Comparison of ENCODE assay signal across 21 cellular contexts in the genomic region with DNA sequence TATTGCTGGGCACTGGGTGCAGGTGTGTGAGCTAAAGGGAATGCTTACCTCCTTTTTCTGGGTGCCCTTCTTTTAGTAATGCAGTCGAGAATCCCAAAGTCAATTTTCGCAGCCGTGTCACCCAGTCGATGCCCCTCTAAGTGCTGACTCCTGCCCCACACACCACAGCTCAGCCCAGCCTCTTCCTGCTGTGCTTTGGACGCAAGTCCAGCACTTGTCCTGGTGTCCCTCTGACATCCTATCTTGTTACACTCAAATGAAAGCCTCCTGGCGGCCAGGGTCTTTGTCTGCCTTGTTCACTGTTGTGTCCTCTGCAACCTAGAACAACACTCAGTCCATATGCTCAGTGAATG. TPM values are rescaled to one million over a fixed set of nuclear protein-coding genes. Genes with fewer than 3 reads are reported as not detected.
A peak's percentile ranks its signal among the peaks of the same experiment; 100 is the strongest.
DNase-seq lines count a peak whose midpoint lies in the region; ATAC-seq, FAIRE-seq and TF ChIP-seq lines count a peak whose summit lies in the region.
"Had no signal": no experiment of that assay in that cellular context is flagged by ENCODE, and none has a peak within 500 bp of the region (broad histone marks: within the 10 kb centered on the region; RNA-seq: fewer than 3 reads in every experiment).

No MANE protein-coding gene starts in this region.

- no peak overlapping the region for H3K9ac ChIP-seq in kidney (ENCODE audit: low read length in 2 of 2)

- no peak for TF ChIP-seq CTCF in activated CD8-positive, alpha-beta T cell treated with anti-CD3 and anti-CD28 coated beads for 36 hours (IDR thresholded peaks at IDR 0.05)
- no peak for TF ChIP-seq CTCF in kidney (IDR thresholded peaks at IDR 0.05; ENCODE audit: borderline replicate concordance, extremely low read depth, insufficient read depth)

- FAIRE-seq in kidney (lab: Jason Lieb, UNC) = no peak
- FAIRE-seq: G401.6 had no signal

- POLR2A ChIA-PET in activated CD8-positive, alpha-beta T cell treated with anti-CD3 and anti-CD28 coated beads for 36 hours (lab: Charles Lee) = interaction anchor here (0.9 to 13.9 kb wide), 10 partner anchors 8 to 41 kb away, joined by 3 to 157 read pairs (median 6); no protein-coding TSS in a partner anchor

- no peak overlapping the region for H3K4me3 ChIP-seq in kidney (ENCODE audit: low read length in 2 of 2)
- H3K4me3 ChIP-seq: ascending aorta, heart left ventricle, K562 had no signal

- peak overlapping the region; percentile 70 for H3K4me3 Mint-ChIP-seq in activated naive CD4-positive, alpha-beta T cell treated with anti-CD3 and anti-CD28 coated beads, Interleukin-2, amount 50 U/mL, for 24 hours
- H3K4me3 Mint-ChIP-seq in activated CD8-positive, alpha-beta T cell treated with anti-CD3 and anti-CD28 coated beads for 36 hours = no peak overlapping the region
- H3K4me3 Mint-ChIP-seq in stimulated activated naive B cell treated with anti-CD40 and anti-IgM and Interleukin-4, amounts not matched to agents 10 μg/mL and 1 μg/mL and 100 μg/mL, for 72 hours = no peak overlapping the region
- H3K4me3 Mint-ChIP-seq: activated CD8-positive, alpha-beta memory T cell treated with anti-CD3 and anti-CD28 coated beads, Interleukin-2, amount 10 ng/mL, durations not matched to agents 7 days and 5 days; nephron progenitor cell had no signal

- H3K4me1 ChIP-seq in kidney (ENCODE audit: control insufficient read depth in 1 of 2, insufficient read depth in 1 of 2, low read depth in 1 of 2, low read length in 2 of 2) = no peaks in the 10 kb centered on the region
- H3K4me1 ChIP-seq: ascending aorta had no signal

- H3K27me3 Mint-ChIP-seq in activated naive CD4-positive, alpha-beta T cell treated with anti-CD3 and anti-CD28 coated beads, Interleukin-2, amount 50 U/mL, for 24 hours = no peaks in the 10 kb centered on the region
- H3K27me3 Mint-ChIP-seq in activated CD8-positive, alpha-beta T cell treated with anti-CD3 and anti-CD28 coated beads for 36 hours = no peaks in the 10 kb centered on the region
- peaks cover 0 to 8% of the 10 kb centered on the region in 2 donors for H3K27me3 Mint-ChIP-seq in stimulated activated naive B cell treated with anti-CD40 and anti-IgM and Interleukin-4, amounts not matched to agents 10 μg/mL and 1 μg/mL and 100 μg/mL, for 72 hours
- H3K27me3 Mint-ChIP-seq: activated CD8-positive, alpha-beta memory T cell treated with anti-CD3 and anti-CD28 coated beads, Interleukin-2, amount 10 ng/mL, durations not matched to agents 7 days and 5 days had no signal

- no peak for ATAC-seq in activated CD8-positive, alpha-beta T cell treated with anti-CD3 and anti-CD28 coated beads for 36 hours
- peak; percentile 4 to 8 for ATAC-seq in stimulated activated naive B cell treated with anti-CD40 and anti-IgM and Interleukin-4, amounts not matched to agents 10 μg/mL and 1 μg/mL and 100 μg/mL, for 72 hours (replicated peaks)
- ATAC-seq in GM19328 (IDR thresholded peaks at IDR 0.05; ENCODE audit: unreplicated experiment) = no peak
- ATAC-seq: activated CD8-positive, alpha-beta memory T cell treated with anti-CD3 and anti-CD28 coated beads, Interleukin-2, amount 10 ng/mL, durations not matched to agents 7 days and 5 days; heart left ventricle had no signal

- intact Hi-C loops in activated CD8-positive, alpha-beta T cell treated with anti-CD3 and anti-CD28 coated beads for 36 hours (cut with micrococcal nuclease) = no loop called here
- intact Hi-C loops in kidney (cut with DNase I) = no loop called here

- CTCF ChIA-PET in activated CD8-positive, alpha-beta T cell treated with anti-CD3 and anti-CD28 coated beads for 36 hours (lab: Charles Lee) = interaction anchor here (0.9 to 3.1 kb wide), 5 partner anchors 26 to 109 kb away, joined by 3 to 22 read pairs (median 3); no protein-coding TSS in a partner anchor

- DNase-seq in activated naive CD4-positive, alpha-beta T cell (lab: John Stamatoyannopoulos, UW) = no peak
- DNase-seq in activated CD8-positive, alpha-beta T cell treated with anti-CD3 and anti-CD28 coated beads for 36 hours = no peak
- DNase-seq in kidney = peak; percentile 37
- no peak for DNase-seq in stimulated activated naive B cell treated with anti-CD40 and anti-IgM and Interleukin-4, amounts not matched to agents 10 μg/mL and 1 μg/mL and 100 μg/mL, for 72 hours
- DNase-seq in stimulated activated CD4-positive, alpha-beta T cell treated with anti-CD3 and anti-CD28 coated beads, Interleukin-15, amount 100 ng/mL, for 24 hours = no peak
- DNase-seq in NK-92 treated with Interleukin-12 subunit alpha and Interleukin-12 subunit beta, amount 100 ng/mL, for 24 hours (lab: John Stamatoyannopoulos, UW) = no peak
- DNase-seq: activated CD4-positive, CD25-positive, alpha-beta regulatory T cell; activated CD8-positive, alpha-beta memory T cell treated with anti-CD3 and anti-CD28 coated beads, Interleukin-2, amount 10 ng/mL, durations not matched to agents 7 days and 5 days; activated effector memory CD4-positive, alpha-beta T cell treated with anti-CD3 and anti-CD28 coated beads, Interleukin-2, amount 50 U/mL, for 16 hours; H7; heart left ventricle; NCI-H146; NCI-H510A treated with DMSO at 0.1 percent for 48 hours; nephron progenitor cell; T-helper 9 cell had no signal

- H3K27ac ChIP-seq in kidney (ENCODE audit: low read depth in 2 of 2, low read length in 2 of 2) = no peak overlapping the region
- H3K27ac ChIP-seq: ascending aorta, epithelial cell of prostate, heart left ventricle had no signal

- H3K9me3 Mint-ChIP-seq in activated naive CD4-positive, alpha-beta T cell treated with anti-CD3 and anti-CD28 coated beads, Interleukin-2, amount 50 U/mL, for 24 hours = peaks cover 4% of the 10 kb centered on the region
- H3K9me3 Mint-ChIP-seq in activated CD8-positive, alpha-beta T cell treated with anti-CD3 and anti-CD28 coated beads for 36 hours = peaks cover 3% of the 10 kb centered on the region
- H3K9me3 Mint-ChIP-seq in stimulated activated naive B cell treated with anti-CD40 and anti-IgM and Interleukin-4, amounts not matched to agents 10 μg/mL and 1 μg/mL and 100 μg/mL, for 72 hours = peaks cover 5 to 7% of the 10 kb centered on the region in 2 donors

- H3K4me1 Mint-ChIP-seq in activated naive CD4-positive, alpha-beta T cell treated with anti-CD3 and anti-CD28 coated beads, Interleukin-2, amount 50 U/mL, for 24 hours = peaks cover 97% of the 10 kb centered on the region
- peaks cover 95% of the 10 kb centered on the region for H3K4me1 Mint-ChIP-seq in activated CD8-positive, alpha-beta T cell treated with anti-CD3 and anti-CD28 coated beads for 36 hours (ENCODE audit: low read depth)
- H3K4me1 Mint-ChIP-seq in stimulated activated naive B cell treated with anti-CD40 and anti-IgM and Interleukin-4, amounts not matched to agents 10 μg/mL and 1 μg/mL and 100 μg/mL, for 72 hours = peaks cover 50 to 59% of the 10 kb centered on the region in 2 donors

- no peaks in the 10 kb centered on the region for H3K9me3 ChIP-seq in kidney (ENCODE audit: control insufficient read depth in 1 of 2, low read length in 2 of 2)
- H3K9me3 ChIP-seq: ascending aorta had no signal

- peaks cover 6% of the 10 kb centered on the region for H3K36me3 Mint-ChIP-seq in activated naive CD4-positive, alpha-beta T cell treated with anti-CD3 and anti-CD28 coated beads, Interleukin-2, amount 50 U/mL, for 24 hours
- peaks cover 33% of the 10 kb centered on the region for H3K36me3 Mint-ChIP-seq in activated CD8-positive, alpha-beta T cell treated with anti-CD3 and anti-CD28 coated beads for 36 hours (ENCODE audit: low read depth)
- H3K36me3 Mint-ChIP-seq in stimulated activated naive B cell treated with anti-CD40 and anti-IgM and Interleukin-4, amounts not matched to agents 10 μg/mL and 1 μg/mL and 100 μg/mL, for 72 hours = peaks cover 4 to 5% of the 10 kb centered on the region in 2 donors

- H3K36me3 ChIP-seq in kidney (ENCODE audit: control insufficient read depth in 1 of 2, insufficient read depth in 2 of 2, low read length in 2 of 2) = no peaks in the 10 kb centered on the region
- H3K36me3 ChIP-seq: ascending aorta, heart left ventricle had no signal

- peak overlapping the region; percentile 93 for H3K27ac Mint-ChIP-seq in activated naive CD4-positive, alpha-beta T cell treated with anti-CD3 and anti-CD28 coated beads, Interleukin-2, amount 50 U/mL, for 24 hours
- peak overlapping the region; percentile 82 for H3K27ac Mint-ChIP-seq in activated CD8-positive, alpha-beta T cell treated with anti-CD3 and anti-CD28 coated beads for 36 hours
- H3K27ac Mint-ChIP-seq in stimulated activated naive B cell treated with anti-CD40 and anti-IgM and Interleukin-4, amounts not matched to agents 10 μg/mL and 1 μg/mL and 100 μg/mL, for 72 hours = peak overlapping the region; percentile 97
- H3K27ac Mint-ChIP-seq: activated CD8-positive, alpha-beta memory T cell treated with anti-CD3 and anti-CD28 coated beads, Interleukin-2, amount 10 ng/mL, durations not matched to agents 7 days and 5 days had no signal

RNA-seq across cellular contexts. Expression of gene RUNX3, which starts 58.5 kb away (rescaled TPM):
- total RNA-seq in activated CD8-positive, alpha-beta T cell treated with anti-CD3 and anti-CD28 coated beads for 36 hours = 100 to 1,000 TPM; 180 to 183 TPM
- 7.9 TPM for total RNA-seq in kidney
- polyA plus RNA-seq in kidney (ENCODE audit: insufficient read depth, low read depth, low replicate concordance) = 0.47 TPM

Comparison
In these comparisons a context has a peak if more than half of its experiments do, and no peak if none do; other contexts are left out.
1. ATAC-seq: peak in stimulated activated naive B cell treated with anti-CD40 and anti-IgM and Interleukin-4, amounts not matched to agents 10 μg/mL and 1 μg/mL and 100 μg/mL, for 72 hours (2 of 2); none in activated CD8-positive, alpha-beta T cell treated with anti-CD3 and anti-CD28 coated beads for 36 hours (single experiment) and GM19328 (single experiment).
2. RNA of gene RUNX3, which starts 58.5 kb away (total RNA-seq): 180 to 183 TPM in activated CD8-positive, alpha-beta T cell treated with anti-CD3 and anti-CD28 coated beads for 36 hours; 7.9 TPM in kidney (single experiment); every median in the first group is over 10 times any median in the second.
3. Peak in every context shown above with its lines, with median percentiles within 50 percentile points of each other: H3K27ac Mint-ChIP-seq.